15 cellular contexts compared by ENCODE assay signal in genomic region chr7:69526570-69526969, GRCh38.
"Had no signal": no experiment of that assay in that cellular context is flagged by ENCODE, and none has a peak within 500 bp of the region (broad histone marks: within the 10 kb centered on the region; RNA-seq: fewer than 3 reads in every experiment).

No MANE protein-coding gene starts in this region.

- DNase-seq: esophagus squamous epithelium; foreskin keratinocyte; heart left ventricle; hippocampal formation; left colon; left ventricle myocardium superior; mesenchymal stem cell; naive thymus-derived CD4-positive, alpha-beta T cell; nephron progenitor cell; stimulated activated CD4-positive, alpha-beta T cell treated with anti-CD3 and anti-CD28 coated beads, Interleukin-2, amount 100 ng/mL, for 24 hours; stimulated activated naive CD4-positive, alpha-beta T cell treated with Interleukin-2 at 50 U/mL for 16 hours; trophoblast cell had no signal

- ATAC-seq: foreskin keratinocyte; heart left ventricle; left colon; left ventricle myocardium superior; naive thymus-derived CD4-positive, alpha-beta T cell; sciatic nerve had no signal

- H3K36me3 ChIP-seq: esophagus squamous epithelium, heart left ventricle, neutrophil had no signal

- H3K27ac ChIP-seq: esophagus squamous epithelium, foreskin keratinocyte, heart left ventricle, neutrophil had no signal

- H3K4me3 ChIP-seq: esophagus squamous epithelium, heart left ventricle, lung had no signal

- H3K4me1 ChIP-seq: esophagus squamous epithelium, foreskin keratinocyte, heart left ventricle had no signal

- H3K27me3 ChIP-seq: foreskin keratinocyte, neutrophil had no signal
